ENCODE assay signal across 24 cellular contexts in genomic region chr4:168900080-168900479, GRCh38.
DNase-seq lines count a peak whose midpoint lies in the region; ATAC-seq and TF ChIP-seq lines count a peak whose summit lies in the region.
"Had no signal": no experiment of that assay in that cellular context is flagged by ENCODE, and none has a peak within 500 bp of the region (broad histone marks: within the 10 kb centered on the region; RNA-seq: fewer than 3 reads in every experiment).

No MANE protein-coding gene starts in this region.

- H3K27ac ChIP-seq in esophagus muscularis mucosa (replicated peaks in 1 of 4) (peak overlapping the region; percentile 42 to 61 (median 54)), left lung (no peak overlapping the region), tibial artery (peak overlapping the region; percentile 31 to 55)
- H3K27ac ChIP-seq: neutrophil, right lobe of liver, vagina had no signal

- H3K36me3 Mint-ChIP-seq in WTC11 = peaks cover 27% of the 10 kb centered on the region
- H3K36me3 Mint-ChIP-seq: activated naive CD8-positive, alpha-beta T cell treated with anti-CD3 and anti-CD28 coated beads for 36 hours had no signal

- DNase-seq in adipocyte (ENCODE audit: low read depth) (peak; percentile 78), esophagus muscularis mucosa (ENCODE audit: extremely low spot score) (no peak), left lung (no peak), tibial artery (peak; percentile 84 to 88), DMS153 (lab: John Stamatoyannopoulos, UW) (no peak), WTC11 (ENCODE audit: low spot score) (no peak)
- DNase-seq: activated CD4-positive, CD25-positive, alpha-beta regulatory T cell; activated CD8-positive, alpha-beta memory T cell treated with anti-CD3 and anti-CD28 coated beads for 24 hours; activated naive CD8-positive, alpha-beta T cell treated with anti-CD3 and anti-CD28 coated beads for 36 hours; central memory CD4-positive, alpha-beta T cell; effector memory CD8-positive, alpha-beta T cell; KBM-7; mucosa of descending colon; NCI-H1105; NCI-H2171 treated with DMSO at 0.1 percent for 48 hours; PC-3; right lobe of liver; stimulated activated CD4-positive, alpha-beta T cell treated with anti-CD3 and anti-CD28 coated beads, Interleukin-2, amount 100 ng/mL, for 48 hours; T-helper 2 cell had no signal

- POLR2A ChIA-PET in WTC11 (lab: Charles Lee) = no interaction called here

- H3K4me1 ChIP-seq in adipocyte (ENCODE audit: control insufficient read depth, insufficient read depth, low read length) = peaks cover 13% of the 10 kb centered on the region
- peaks cover 4 to 43% (median 18%) of the 10 kb centered on the region in 4 donors for H3K4me1 ChIP-seq in esophagus muscularis mucosa
- H3K4me1 ChIP-seq in left lung = no peaks in the 10 kb centered on the region
- peaks cover 0 to 14% (median 0%) of the 10 kb centered on the region in 4 donors for H3K4me1 ChIP-seq in tibial artery
- H3K4me1 ChIP-seq: HAP-1, right lobe of liver, vagina had no signal

- no peaks in the 10 kb centered on the region for H3K9me3 Mint-ChIP-seq in WTC11
- H3K9me3 Mint-ChIP-seq: activated naive CD8-positive, alpha-beta T cell treated with anti-CD3 and anti-CD28 coated beads for 36 hours; activated T-helper 1 cell treated with anti-CD3 and anti-CD28 coated beads, Interleukin-12 subunit alpha, Interleukin-12 subunit beta, Interleukin-2, Interleukin-4 antibody, amounts not matched to agents 30 ng/mL and 10 ng/mL and 1 ng/mL, durations not matched to agents 14 hours and 24 hours and 36 hours; effector memory CD8-positive, alpha-beta T cell had no signal

- TF ChIP-seq CTCF in esophagus muscularis mucosa (IDR thresholded peaks at IDR 0.05) = no peak
- TF ChIP-seq CTCF in left lung (IDR thresholded peaks at IDR 0.05) = no peak
- no peak for TF ChIP-seq CTCF in tibial artery (IDR thresholded peaks at IDR 0.05)
- no peak for TF ChIP-seq CTCF in WTC11 (IDR thresholded peaks at IDR 0.05)

- 81% methylated on average over 2 of the region's 2 CpGs for WGBS in esophagus muscularis mucosa

- TF ChIP-seq EP300 in esophagus muscularis mucosa (IDR thresholded peaks at IDR 0.05) = no peak

- H3K36me3 ChIP-seq in adipocyte (ENCODE audit: control insufficient read depth, insufficient read depth, low read length, severe bottlenecking) = peaks cover 87% of the 10 kb centered on the region
- peaks cover 77 to 99% (median 89%) of the 10 kb centered on the region in 4 donors for H3K36me3 ChIP-seq in esophagus muscularis mucosa
- H3K36me3 ChIP-seq in left lung = peaks cover 0 to 4% of the 10 kb centered on the region in 2 donors
- H3K36me3 ChIP-seq in tibial artery = peaks cover 85 to 96% (median 92%) of the 10 kb centered on the region in 3 donors
- H3K36me3 ChIP-seq: neutrophil had no signal

- intact Hi-C loops in esophagus muscularis mucosa (cut with DNase I) = no loop called here
- intact Hi-C loops in left lung (cut with DNase I) = loop anchor here in 1 of 2 donors (10.0 kb wide), 1 partner anchor 385 kb away; no protein-coding TSS in a partner anchor
- intact Hi-C loops in tibial artery (cut with DNase I; ENCODE audit: low total_unique reads) = no loop called here

- H3K9me3 ChIP-seq in adipocyte (ENCODE audit: control insufficient read depth, low read length) = no peaks in the 10 kb centered on the region
- no peaks in the 10 kb centered on the region for H3K9me3 ChIP-seq in esophagus muscularis mucosa
- no peaks in the 10 kb centered on the region for H3K9me3 ChIP-seq in left lung
- H3K9me3 ChIP-seq in tibial artery = no peaks in the 10 kb centered on the region
- H3K9me3 ChIP-seq: HAP-1, mucosa of descending colon, neutrophil, right lobe of liver, vagina had no signal

- peak; percentile 40 for ATAC-seq in left lung
- ATAC-seq in WTC11 = no peak
- no peak for ATAC-seq in HG03354 (IDR thresholded peaks at IDR 0.05; ENCODE audit: poor library complexity, severe bottlenecking, unreplicated experiment)
- ATAC-seq: effector memory CD8-positive, alpha-beta T cell; mucosa of descending colon; PC-3 had no signal

- TF ChIP-seq POLR2A in esophagus muscularis mucosa (IDR thresholded peaks at IDR 0.05; ENCODE audit: low read depth) = no peak

- CTCF ChIA-PET in WTC11 (lab: Charles Lee) = no interaction called here

- no peak overlapping the region; the same call in 1 of the 2 replicates for H3K27ac Mint-ChIP-seq in WTC11
- H3K27ac Mint-ChIP-seq: activated naive CD8-positive, alpha-beta T cell treated with anti-CD3 and anti-CD28 coated beads for 36 hours; activated T-helper 1 cell treated with anti-CD3 and anti-CD28 coated beads, Interleukin-12 subunit alpha, Interleukin-12 subunit beta, Interleukin-2, Interleukin-4 antibody, amounts not matched to agents 30 ng/mL and 10 ng/mL and 1 ng/mL, durations not matched to agents 14 hours and 24 hours and 36 hours; effector memory CD8-positive, alpha-beta T cell had no signal

- H3K27me3 ChIP-seq in adipocyte (replicated peaks; ENCODE audit: control insufficient read depth, insufficient read depth, low read length) = no peaks in the 10 kb centered on the region
- no peaks in the 10 kb centered on the region for H3K27me3 ChIP-seq in esophagus muscularis mucosa
- H3K27me3 ChIP-seq in left lung = no peaks in the 10 kb centered on the region
- H3K27me3 ChIP-seq in tibial artery = no peaks in the 10 kb centered on the region
- H3K27me3 ChIP-seq: neutrophil, right lobe of liver, vagina had no signal

- H3K4me3 ChIP-seq in adipocyte (ENCODE audit: low read length) (no peak overlapping the region), esophagus muscularis mucosa (no peak overlapping the region), left lung (no peak overlapping the region), tibial artery (no peak overlapping the region)
- H3K4me3 ChIP-seq: HAP-1, mucosa of descending colon, right lobe of liver, vagina had no signal

- no peak overlapping the region for H3K4me3 Mint-ChIP-seq in WTC11
- H3K4me3 Mint-ChIP-seq: activated naive CD8-positive, alpha-beta T cell treated with anti-CD3 and anti-CD28 coated beads for 36 hours; activated T-helper 1 cell treated with anti-CD3 and anti-CD28 coated beads, Interleukin-12 subunit alpha, Interleukin-12 subunit beta, Interleukin-2, Interleukin-4 antibody, amounts not matched to agents 30 ng/mL and 10 ng/mL and 1 ng/mL, durations not matched to agents 14 hours and 24 hours and 36 hours; effector memory CD8-positive, alpha-beta T cell had no signal

- no peaks in the 10 kb centered on the region for H3K4me1 Mint-ChIP-seq in WTC11
- H3K4me1 Mint-ChIP-seq: activated naive CD8-positive, alpha-beta T cell treated with anti-CD3 and anti-CD28 coated beads for 36 hours had no signal

- H3K9ac ChIP-seq in adipocyte (ENCODE audit: low read length) = peak overlapping the region; percentile 12

- no peaks in the 10 kb centered on the region for H3K27me3 Mint-ChIP-seq in WTC11 (ENCODE audit: low read depth)
- H3K27me3 Mint-ChIP-seq: activated naive CD8-positive, alpha-beta T cell treated with anti-CD3 and anti-CD28 coated beads for 36 hours; effector memory CD8-positive, alpha-beta T cell had no signal

TF ChIP-seq in WTC11, 78 proteins besides CTCF, POLR2A, EP300 and RAD21 (continues in another document):
- TF ChIP-seq, protein P1, sequence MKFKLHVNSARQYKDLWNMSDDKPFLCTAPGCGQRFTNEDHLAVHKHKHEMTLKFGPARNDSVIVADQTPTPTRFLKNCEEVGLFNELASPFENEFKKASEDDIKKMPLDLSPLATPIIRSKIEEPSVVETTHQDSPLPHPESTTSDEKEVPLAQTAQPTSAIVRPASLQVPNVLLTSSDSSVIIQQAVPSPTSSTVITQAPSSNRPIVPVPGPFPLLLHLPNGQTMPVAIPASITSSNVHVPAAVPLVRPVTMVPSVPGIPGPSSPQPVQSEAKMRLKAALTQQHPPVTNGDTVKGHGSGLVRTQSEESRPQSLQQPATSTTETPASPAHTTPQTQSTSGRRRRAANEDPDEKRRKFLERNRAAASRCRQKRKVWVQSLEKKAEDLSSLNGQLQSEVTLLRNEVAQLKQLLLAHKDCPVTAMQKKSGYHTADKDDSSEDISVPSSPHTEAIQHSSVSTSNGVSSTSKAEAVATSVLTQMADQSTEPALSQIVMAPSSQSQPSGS (CRISPR knock-in tag; IDR thresholded peaks at IDR 0.05; ENCODE audit: borderline replicate concordance, low read depth) = no peak
- TF ChIP-seq, protein P2, sequence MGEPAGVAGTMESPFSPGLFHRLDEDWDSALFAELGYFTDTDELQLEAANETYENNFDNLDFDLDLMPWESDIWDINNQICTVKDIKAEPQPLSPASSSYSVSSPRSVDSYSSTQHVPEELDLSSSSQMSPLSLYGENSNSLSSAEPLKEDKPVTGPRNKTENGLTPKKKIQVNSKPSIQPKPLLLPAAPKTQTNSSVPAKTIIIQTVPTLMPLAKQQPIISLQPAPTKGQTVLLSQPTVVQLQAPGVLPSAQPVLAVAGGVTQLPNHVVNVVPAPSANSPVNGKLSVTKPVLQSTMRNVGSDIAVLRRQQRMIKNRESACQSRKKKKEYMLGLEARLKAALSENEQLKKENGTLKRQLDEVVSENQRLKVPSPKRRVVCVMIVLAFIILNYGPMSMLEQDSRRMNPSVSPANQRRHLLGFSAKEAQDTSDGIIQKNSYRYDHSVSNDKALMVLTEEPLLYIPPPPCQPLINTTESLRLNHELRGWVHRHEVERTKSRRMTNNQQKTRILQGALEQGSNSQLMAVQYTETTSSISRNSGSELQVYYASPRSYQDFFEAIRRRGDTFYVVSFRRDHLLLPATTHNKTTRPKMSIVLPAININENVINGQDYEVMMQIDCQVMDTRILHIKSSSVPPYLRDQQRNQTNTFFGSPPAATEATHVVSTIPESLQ (CRISPR knock-in tag; IDR thresholded peaks at IDR 0.05) = no peak
- no peak for TF ChIP-seq ZNF512 (CRISPR knock-in tag; IDR thresholded peaks at IDR 0.05; ENCODE audit: borderline replicate concordance)
- TF ChIP-seq NFYB (CRISPR knock-in tag; conservative IDR thresholded peaks at IDR 0.05; ENCODE audit: low read depth) = no peak
- TF ChIP-seq OVOL2 (CRISPR knock-in tag; IDR thresholded peaks at IDR 0.05; ENCODE audit: borderline replicate concordance) = no peak
- no peak for TF ChIP-seq MYBL2 (CRISPR knock-in tag; IDR thresholded peaks at IDR 0.05)

Comparison
In these comparisons a context has a peak if more than half of its experiments do, and no peak if none do; other contexts are left out.
1. DNase-seq: peak in adipocyte (single experiment) and tibial artery (2 of 2); none in esophagus muscularis mucosa (single experiment), left lung (0 of 2), DMS153 (single experiment) and WTC11 (single experiment).
2. H3K27ac ChIP-seq: peak in esophagus muscularis mucosa (4 of 4) and tibial artery (2 of 2); none in left lung (0 of 2).